ENCODE assay signal across 8 cellular contexts in the genomic region with DNA sequence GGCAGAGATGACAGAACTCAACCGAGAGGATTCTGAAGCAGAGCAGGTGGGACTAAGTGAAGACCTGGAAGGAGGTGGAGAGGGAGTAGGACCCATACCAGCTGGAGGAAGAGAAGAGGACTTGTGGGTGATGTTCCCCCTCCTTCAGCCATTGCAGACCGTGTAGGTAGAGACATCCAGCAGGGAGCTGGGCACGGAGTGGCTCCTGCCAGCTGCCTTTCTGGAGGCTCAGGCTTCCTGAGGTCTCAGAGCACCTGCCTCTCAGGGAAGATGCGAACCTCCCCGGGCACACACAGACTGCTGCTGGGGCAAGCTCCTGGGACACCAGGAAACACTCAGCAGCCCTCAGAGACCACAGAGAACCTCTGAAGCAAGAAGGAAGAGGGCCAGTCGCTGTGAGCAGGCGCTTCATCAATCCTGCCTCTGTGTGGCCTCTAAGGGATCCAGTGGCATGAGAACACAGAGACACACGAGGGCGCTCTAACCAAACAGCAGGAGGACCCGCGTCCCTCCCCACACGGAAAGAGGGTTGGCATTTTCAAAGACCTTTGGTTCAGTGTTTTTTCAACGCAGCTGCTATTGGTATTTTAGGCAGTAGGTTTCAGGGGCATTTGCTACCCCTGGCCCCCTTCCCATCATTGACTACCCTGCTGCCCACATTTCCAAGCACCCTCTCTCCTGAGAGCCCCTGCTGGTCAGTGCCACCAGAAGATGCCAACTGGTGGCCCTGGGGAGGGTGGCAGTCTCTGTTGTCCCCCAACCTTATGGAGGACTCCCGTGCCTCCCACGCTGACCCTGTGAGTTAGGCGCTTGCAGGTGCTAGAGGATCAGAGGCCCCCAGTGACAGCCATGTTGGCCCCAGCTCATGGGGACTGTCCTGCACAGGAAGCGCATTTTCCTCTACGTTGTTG.
DNase-seq lines count a peak whose midpoint lies in the region; ATAC-seq lines count a peak whose summit lies in the region.

No MANE protein-coding gene starts in this region.

- peak; percentile 85 for DNase-seq in ELR (ENCODE audit: low read depth)
- peak; percentile 75 for DNase-seq in NCI-H345 (lab: John Stamatoyannopoulos, UW)
- DNase-seq in activated CD4-positive, CD25-positive, alpha-beta regulatory T cell treated with anti-CD3 and anti-CD28 coated beads, Interleukin-2, amount 50 U/mL, for 72 hours: peak; percentile 81
- peak; percentile 88 for DNase-seq in cerebellar cortex (ENCODE audit: low spot score)
- peak; percentile 61 to 87 for DNase-seq in left colon
- DNase-seq in stimulated activated CD4-positive, alpha-beta T cell treated with anti-CD3 and anti-CD28 coated beads, Interleukin-4, amount 100 ng/mL, for 1 hour: peak; percentile 77

- intact Hi-C loops in left colon (cut with DNase I, micrococcal nuclease): loop anchor here in 1 of 2 donors (10.0 kb wide), 1 partner anchor 591 kb away; a partner anchor contains a TSS

- peak; percentile 68 for ATAC-seq in HG03103 (IDR thresholded peaks at IDR 0.05; ENCODE audit: low read depth, unreplicated experiment)
- peak; percentile 94 for ATAC-seq in left colon
- ATAC-seq in GM18873 (IDR thresholded peaks at IDR 0.05; ENCODE audit: low FRiP score, unreplicated experiment): no peak
